ENCODE assay signal across 1 cellular context in genomic region chr1:39044762-39045161, GRCh38.
TF ChIP-seq lines count a peak whose summit lies in the region.

No MANE protein-coding gene starts in this region.

TF ChIP-seq in GM23338, 12 proteins besides CTCF, POLR2A, EP300 and RAD21 (continued from another document):
- TF ChIP-seq REST (IDR thresholded peaks at IDR 0.05; ENCODE audit: unreplicated experiment), result no peak
- TF ChIP-seq CREB1 (CRISPR knock-in tag; IDR thresholded peaks at IDR 0.05; ENCODE audit: low read depth), result no peak
- no peak for TF ChIP-seq ZNF114 (CRISPR knock-in tag; IDR thresholded peaks at IDR 0.05)
- no peak for TF ChIP-seq POLR2AphosphoS5 (IDR thresholded peaks at IDR 0.05; ENCODE audit: low read depth)
- TF ChIP-seq NANOG (IDR thresholded peaks at IDR 0.05; ENCODE audit: borderline replicate concordance), result no peak
